24 cellular contexts compared by ENCODE assay signal in the genomic region with DNA sequence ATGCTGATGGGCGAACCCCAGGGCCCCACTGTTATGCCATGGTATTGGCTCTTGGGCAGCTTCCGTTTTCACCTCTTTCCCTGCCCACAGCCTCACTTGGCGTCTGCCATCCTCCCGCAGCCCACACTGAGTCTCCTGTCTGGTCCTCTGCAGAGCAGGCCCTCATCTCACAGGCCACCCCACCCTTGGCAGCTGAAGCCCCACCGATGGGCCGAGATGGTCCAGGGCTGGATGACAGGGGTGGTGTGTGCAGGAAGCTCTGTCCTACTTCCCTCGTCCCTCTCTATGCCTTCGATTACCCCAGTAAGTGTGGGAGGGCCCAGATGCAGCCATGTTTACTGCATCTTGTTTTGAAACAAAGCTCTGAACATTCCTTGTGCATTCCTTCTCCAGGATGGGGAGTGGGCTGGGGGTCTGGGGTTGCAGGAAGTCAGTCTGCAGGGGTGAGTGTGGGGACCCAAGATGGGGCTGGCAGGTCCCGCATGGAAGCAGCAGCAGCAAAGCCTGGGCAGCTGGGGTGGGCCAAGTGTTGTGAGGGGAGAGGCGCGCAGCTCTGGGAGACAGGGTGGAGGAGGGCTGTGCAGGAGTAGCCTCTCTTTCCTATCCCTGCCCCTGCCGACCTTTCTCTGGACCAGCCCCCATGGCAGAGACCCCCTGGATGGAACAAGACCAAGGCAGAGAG. TPM values are rescaled to one million over a fixed set of nuclear protein-coding genes. Genes with fewer than 3 reads are reported as not detected.
DNase-seq lines count a peak whose midpoint lies in the region; ATAC-seq, FAIRE-seq and TF ChIP-seq lines count a peak whose summit lies in the region.
"Had no signal": no experiment of that assay in that cellular context is flagged by ENCODE, and none has a peak within 500 bp of the region (broad histone marks: within the 10 kb centered on the region; RNA-seq: fewer than 3 reads in every experiment).

No MANE protein-coding gene starts in this region.

- DNase-seq in natural killer cell treated with Interleukin-12 subunit alpha and Interleukin-12 subunit beta and Interleukin-15 and Interleukin-18, amount 100 ng/mL, for 72 hours (ENCODE audit: low spot score): peak; percentile 51
- no peak for DNase-seq in natural killer cell
- DNase-seq in coronary artery (ENCODE audit: low spot score): peak; percentile 46
- peak; percentile 53 for DNase-seq in kidney
- no peak for DNase-seq in prostate gland (ENCODE audit: low spot score)
- DNase-seq in LoVo (ENCODE audit: low spot score): no peak
- DNase-seq: ACHN; BE2C; C1 segment of cervical spinal cord; CD4-positive, CD25-positive, alpha-beta regulatory T cell; CD8-positive, alpha-beta memory T cell; COR-L47; DMS 273 treated with DMSO at 0.1 percent for 48 hours; DMS53; DND-41; EL had no signal

- peaks cover 0 to 2% of the 10 kb centered on the region in 2 donors for H3K4me1 ChIP-seq in kidney (ENCODE audit: control insufficient read depth in 1 of 2, insufficient read depth in 1 of 2, low read depth in 1 of 2, low read length in 2 of 2)
- H3K4me1 ChIP-seq in prostate gland (replicated peaks): no peaks in the 10 kb centered on the region
- H3K4me1 ChIP-seq: HAP-1 had no signal

- H3K27me3 Mint-ChIP-seq in natural killer cell treated with Interleukin-12 subunit alpha and Interleukin-12 subunit beta and Interleukin-15 and Interleukin-18, amount 100 ng/mL, for 72 hours: peaks cover 0 to 6% of the 10 kb centered on the region in 2 donors
- peaks cover 6 to 7% of the 10 kb centered on the region in 2 donors for H3K27me3 Mint-ChIP-seq in natural killer cell (ENCODE audit: low read depth in 2 of 2)

- no peak for FAIRE-seq in kidney (lab: Jason Lieb, UNC)
- FAIRE-seq: A204.1, GM12878 had no signal

- no peak overlapping the region for H3K4me3 ChIP-seq in coronary artery
- no peak overlapping the region for H3K4me3 ChIP-seq in kidney (ENCODE audit: low read length in 2 of 2)
- H3K4me3 ChIP-seq in prostate gland: no peak overlapping the region
- H3K4me3 ChIP-seq: GM12878, HAP-1 had no signal

- no peak for ATAC-seq in natural killer cell treated with Interleukin-12 subunit alpha and Interleukin-12 subunit beta and Interleukin-15 and Interleukin-18, amount 100 ng/mL, for 72 hours
- ATAC-seq in natural killer cell (no peak), HG02852 (IDR thresholded peaks at IDR 0.05; ENCODE audit: unreplicated experiment) (no peak)
- ATAC-seq: GM12878 had no signal

- TF ChIP-seq CTCF in natural killer cell (IDR thresholded peaks at IDR 0.05) (no peak), coronary artery (IDR thresholded peaks at IDR 0.05) (no peak), kidney (IDR thresholded peaks at IDR 0.05; ENCODE audit: borderline replicate concordance, extremely low read depth, insufficient read depth) (no peak), prostate gland (IDR thresholded peaks at IDR 0.05) (no peak)

- no peak overlapping the region for H3K27ac Mint-ChIP-seq in natural killer cell treated with Interleukin-12 subunit alpha and Interleukin-12 subunit beta and Interleukin-15 and Interleukin-18, amount 100 ng/mL, for 72 hours
- H3K27ac Mint-ChIP-seq in natural killer cell: no peak overlapping the region
- H3K27ac Mint-ChIP-seq: CD4-positive, CD25-positive, alpha-beta regulatory T cell; CD8-positive, alpha-beta memory T cell had no signal

- no peaks in the 10 kb centered on the region for H3K36me3 ChIP-seq in kidney (ENCODE audit: control insufficient read depth in 1 of 2, insufficient read depth in 2 of 2, low read length in 2 of 2)
- H3K36me3 ChIP-seq in prostate gland: no peaks in the 10 kb centered on the region
- H3K36me3 ChIP-seq: BE2C, HAP-1 had no signal

- H3K4me3 Mint-ChIP-seq in natural killer cell treated with Interleukin-12 subunit alpha and Interleukin-12 subunit beta and Interleukin-15 and Interleukin-18, amount 100 ng/mL, for 72 hours: no peak overlapping the region
- H3K4me3 Mint-ChIP-seq in natural killer cell: no peak overlapping the region
- H3K4me3 Mint-ChIP-seq: CD4-positive, CD25-positive, alpha-beta regulatory T cell; CD8-positive, alpha-beta memory T cell had no signal

- H3K36me3 Mint-ChIP-seq in natural killer cell treated with Interleukin-12 subunit alpha and Interleukin-12 subunit beta and Interleukin-15 and Interleukin-18, amount 100 ng/mL, for 72 hours: no peaks in the 10 kb centered on the region
- H3K36me3 Mint-ChIP-seq in natural killer cell: no peaks in the 10 kb centered on the region
- H3K36me3 Mint-ChIP-seq: CD4-positive, CD25-positive, alpha-beta regulatory T cell had no signal

- H3K9me3 ChIP-seq in kidney (ENCODE audit: control insufficient read depth in 1 of 2, low read length in 2 of 2) (peaks cover 0 to 9% of the 10 kb centered on the region in 2 donors), prostate gland (no peaks in the 10 kb centered on the region)
- H3K9me3 ChIP-seq: BE2C had no signal

- intact Hi-C loops in natural killer cell (cut with micrococcal nuclease): no loop called here
- intact Hi-C loops in kidney (cut with DNase I): no loop called here
- intact Hi-C loops in prostate gland (cut with DNase I): no loop called here

- WGBS in prostate gland: 80% methylated on average over 12 of the region's 12 CpGs

- no peaks in the 10 kb centered on the region for H3K9me3 Mint-ChIP-seq in natural killer cell treated with Interleukin-12 subunit alpha and Interleukin-12 subunit beta and Interleukin-15 and Interleukin-18, amount 100 ng/mL, for 72 hours
- H3K9me3 Mint-ChIP-seq in natural killer cell: no peaks in the 10 kb centered on the region
- H3K9me3 Mint-ChIP-seq: CD4-positive, CD25-positive, alpha-beta regulatory T cell; CD8-positive, alpha-beta memory T cell had no signal

- TF ChIP-seq POLR2A in prostate gland (IDR thresholded peaks at IDR 0.05): no peak

- no peak overlapping the region for H3K9ac ChIP-seq in kidney (ENCODE audit: low read length in 2 of 2)

- no peak overlapping the region for H3K27ac ChIP-seq in coronary artery
- no peak overlapping the region for H3K27ac ChIP-seq in kidney (ENCODE audit: low read depth in 2 of 2, low read length in 2 of 2)
- no peak overlapping the region for H3K27ac ChIP-seq in prostate gland
- H3K27ac ChIP-seq: HL-60 had no signal

- H3K4me1 Mint-ChIP-seq in natural killer cell treated with Interleukin-12 subunit alpha and Interleukin-12 subunit beta and Interleukin-15 and Interleukin-18, amount 100 ng/mL, for 72 hours (ENCODE audit: low read depth in 2 of 2): no peaks in the 10 kb centered on the region
- no peaks in the 10 kb centered on the region for H3K4me1 Mint-ChIP-seq in natural killer cell
- H3K4me1 Mint-ChIP-seq: CD4-positive, CD25-positive, alpha-beta regulatory T cell had no signal

- no peaks in the 10 kb centered on the region for H3K27me3 ChIP-seq in prostate gland (replicated peaks; ENCODE audit: insufficient read depth)
- H3K27me3 ChIP-seq: BE2C had no signal

RNA-seq across cellular contexts. Expression of a gene that starts 20.9 kb away (rescaled TPM):
- not detected for total RNA-seq in natural killer cell treated with Interleukin-12 subunit alpha and Interleukin-12 subunit beta and Interleukin-15 and Interleukin-18, amount 100 ng/mL, for 72 hours
- total RNA-seq in natural killer cell (not detected), kidney (not detected), prostate gland (1 to 10 TPM in 1 of 2 donors, not detected in 1; 1.4 TPM)
- not detected for polyA plus RNA-seq in kidney (ENCODE audit: insufficient read depth, low read depth, low replicate concordance)
- total RNA-seq: CD4-positive, CD25-positive, alpha-beta regulatory T cell; CD8-positive, alpha-beta memory T cell; G401; GM12878; H4; HT1080 had no signal
- polyA plus RNA-seq: CD4-positive, CD25-positive, alpha-beta regulatory T cell; CD8-positive, alpha-beta memory T cell; GM12878 had no signal

RNA-seq across cellular contexts. Expression of a gene that starts 32.0 kb away (rescaled TPM):
- 1 to 10 TPM in 1 of 2 donors, under 1 TPM in 1; 0.36 to 4.3 TPM for total RNA-seq in natural killer cell treated with Interleukin-12 subunit alpha and Interleukin-12 subunit beta and Interleukin-15 and Interleukin-18, amount 100 ng/mL, for 72 hours
- total RNA-seq in natural killer cell (1 to 10 TPM; 1.1 to 1.4 (median 1.3) TPM), kidney (33.2 TPM), prostate gland (10 to 100 TPM; 20.5 to 22.5 TPM)
- polyA plus RNA-seq in kidney (ENCODE audit: insufficient read depth, low read depth, low replicate concordance): 35.1 TPM

Comparison
In these comparisons a context has a peak if more than half of its experiments do, and no peak if none do; other contexts are left out.
1. DNase-seq: peak in natural killer cell treated with Interleukin-12 subunit alpha and Interleukin-12 subunit beta and Interleukin-15 and Interleukin-18, amount 100 ng/mL, for 72 hours (single experiment), coronary artery (single experiment) and kidney (single experiment); none in natural killer cell (single experiment), prostate gland (single experiment) and LoVo (single experiment).